Comparison of ENCODE assay signal across 1 cellular context in genomic region chr5:39494099-39494498, GRCh38.
TF ChIP-seq lines count a peak whose summit lies in the region.

No MANE protein-coding gene starts in this region.

TF ChIP-seq in SK-N-SH, 30 proteins besides CTCF, POLR2A, EP300 and RAD21 (continued from another document):
- no peak for TF ChIP-seq ZBTB33 (IDR thresholded peaks at IDR 0.05; ENCODE audit: borderline replicate concordance, low read depth)
- TF ChIP-seq NFIC (IDR thresholded peaks at IDR 0.05; ENCODE audit: borderline replicate concordance), result no peak
- TF ChIP-seq PBX3 (IDR thresholded peaks at IDR 0.05), result no peak
- no peak for TF ChIP-seq TEAD4 (IDR thresholded peaks at IDR 0.05; ENCODE audit: borderline replicate concordance, insufficient read depth)
